ENCODE assay signal across 26 cellular contexts in the genomic region with DNA sequence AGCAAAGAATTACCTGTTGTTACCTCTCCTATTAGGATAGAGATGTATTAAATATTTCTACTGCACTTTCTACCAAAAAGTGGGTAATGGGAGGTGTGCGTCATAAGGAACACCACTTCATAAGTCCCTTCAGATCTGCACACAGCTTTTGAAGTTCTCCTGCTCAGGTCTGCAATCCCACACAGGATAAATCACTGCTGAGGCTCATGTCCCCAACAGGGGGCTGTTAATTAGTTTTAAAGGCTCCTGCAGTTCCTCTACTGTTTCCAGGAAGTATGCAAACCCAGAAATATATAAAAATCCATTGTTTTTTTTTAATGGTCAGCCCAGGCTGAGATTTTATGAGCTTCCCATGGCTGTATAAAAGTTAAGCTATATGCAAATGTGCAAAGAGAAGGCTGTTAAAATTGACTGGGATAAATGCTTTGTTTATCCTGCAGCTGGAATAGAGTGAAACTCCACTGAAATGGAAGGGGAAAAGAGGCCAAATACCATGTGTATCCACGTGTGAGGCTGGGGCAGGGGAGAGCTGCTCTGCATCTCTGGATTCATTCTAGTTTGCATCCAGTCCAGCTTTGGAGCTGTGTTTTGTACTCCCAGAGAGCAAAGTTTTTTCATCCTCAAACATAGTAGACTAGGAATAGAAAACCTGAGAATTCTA.
"Had no signal": no experiment of that assay in that cellular context is flagged by ENCODE, and none has a peak within 500 bp of the region (broad histone marks: within the 10 kb centered on the region; RNA-seq: fewer than 3 reads in every experiment).

No MANE protein-coding gene starts in this region.

- DNase-seq: colonic mucosa; effector CD8-positive, alpha-beta T cell; foreskin keratinocyte; heart left ventricle; kidney; left lung; mesenchymal stem cell; midbrain; naive thymus-derived CD4-positive, alpha-beta T cell; stimulated activated CD4-positive, alpha-beta T cell treated with anti-CD3 and anti-CD28 coated beads, Interleukin-12 subunit alpha, Interleukin-12 subunit beta, amount 100 ng/mL, for 4 hours; stimulated activated CD4-positive, alpha-beta T cell treated with anti-CD3 and anti-CD28 coated beads, Interleukin-1b, Interleukin-23, amount 100 ng/mL, for 48 hours; stimulated activated CD4-positive, alpha-beta T cell treated with anti-CD3 and anti-CD28 coated beads, Interleukin-4, amount 100 ng/mL, for 1 hour; stimulated activated CD8-positive, alpha-beta memory T cell treated with anti-CD3 and anti-CD28 coated beads, Interleukin-4, amount 100 ng/mL, for 48 hours; stimulated activated naive CD4-positive, alpha-beta T cell; stimulated activated naive CD8-positive, alpha-beta T cell treated with anti-CD3 and anti-CD28 coated beads, Interleukin-15, amount 100 ng/mL, for 72 hours; thyroid gland; trophoblast cell had no signal

- ATAC-seq: foreskin keratinocyte; gastroesophageal sphincter; heart left ventricle; left lung; naive thymus-derived CD4-positive, alpha-beta T cell; sciatic nerve; stimulated activated naive CD8-positive, alpha-beta T cell treated with anti-CD3 and anti-CD28 coated beads, Interleukin-15, amount 100 ng/mL, for 72 hours had no signal

- H3K9me3 ChIP-seq: colonic mucosa, esophagus muscularis mucosa, gastroesophageal sphincter, heart left ventricle, left lung, neutrophil, thyroid gland had no signal

- H3K4me3 Mint-ChIP-seq: dendritic cell treated with granulocyte-macrophage colony-stimulating factor and Interleukin-4, amounts not matched to agents 40 ng/mL and 50 ng/mL, for 4 days; naive thymus-derived CD4-positive, alpha-beta T cell; stimulated activated naive CD8-positive, alpha-beta T cell treated with anti-CD3 and anti-CD28 coated beads, Interleukin-15, amount 100 ng/mL, for 72 hours had no signal

- H3K36me3 Mint-ChIP-seq: naive thymus-derived CD4-positive, alpha-beta T cell had no signal

- H2AFZ ChIP-seq: hepatocyte, parathyroid adenoma had no signal

- H3K27me3 ChIP-seq: colonic mucosa, esophagus muscularis mucosa, foreskin keratinocyte, gastroesophageal sphincter, heart left ventricle, hepatocyte, left lung, neutrophil, thyroid gland had no signal

- H3K79me2 ChIP-seq: hepatocyte, parathyroid adenoma had no signal

- H3K9ac ChIP-seq: parathyroid adenoma had no signal

- H3K4me3 ChIP-seq: colonic mucosa, esophagus muscularis mucosa, gastroesophageal sphincter, heart left ventricle, hepatocyte, left lung, smooth muscle cell, thyroid gland had no signal

- H3K27ac ChIP-seq: colonic mucosa, esophagus muscularis mucosa, foreskin keratinocyte, gastroesophageal sphincter, heart left ventricle, hepatocyte, left lung, neutrophil, parathyroid adenoma, thyroid gland had no signal

- H3K36me3 ChIP-seq: colonic mucosa, esophagus muscularis mucosa, gastroesophageal sphincter, heart left ventricle, left lung, neutrophil, thyroid gland had no signal

- H3K4me1 Mint-ChIP-seq: naive thymus-derived CD4-positive, alpha-beta T cell; stimulated activated naive CD8-positive, alpha-beta T cell treated with anti-CD3 and anti-CD28 coated beads, Interleukin-15, amount 100 ng/mL, for 72 hours had no signal

- H3K27me3 Mint-ChIP-seq: dendritic cell treated with granulocyte-macrophage colony-stimulating factor and Interleukin-4, amounts not matched to agents 40 ng/mL and 50 ng/mL, for 4 days; naive thymus-derived CD4-positive, alpha-beta T cell; progenitor cell of endocrine pancreas; stimulated activated naive CD8-positive, alpha-beta T cell treated with anti-CD3 and anti-CD28 coated beads, Interleukin-15, amount 100 ng/mL, for 72 hours had no signal

- H3K4me2 ChIP-seq: hepatocyte, smooth muscle cell had no signal

- H3K4me1 ChIP-seq: colonic mucosa, esophagus muscularis mucosa, foreskin keratinocyte, gastroesophageal sphincter, left lung, parathyroid adenoma, thyroid gland had no signal

- H3K27ac Mint-ChIP-seq: dendritic cell treated with granulocyte-macrophage colony-stimulating factor and Interleukin-4, amounts not matched to agents 40 ng/mL and 50 ng/mL, for 4 days; naive thymus-derived CD4-positive, alpha-beta T cell; progenitor cell of endocrine pancreas; stimulated activated naive CD8-positive, alpha-beta T cell treated with anti-CD3 and anti-CD28 coated beads, Interleukin-15, amount 100 ng/mL, for 72 hours had no signal

- H3K9me3 Mint-ChIP-seq: dendritic cell treated with granulocyte-macrophage colony-stimulating factor and Interleukin-4, amounts not matched to agents 40 ng/mL and 50 ng/mL, for 4 days; stimulated activated naive CD8-positive, alpha-beta T cell treated with anti-CD3 and anti-CD28 coated beads, Interleukin-15, amount 100 ng/mL, for 72 hours had no signal
